ENCODE assay signal across 8 cellular contexts in genomic region chr15:60591491-60592385, GRCh38.
DNase-seq lines count a peak whose midpoint lies in the region; ATAC-seq and TF ChIP-seq lines count a peak whose summit lies in the region.

No MANE protein-coding gene starts in this region.

- peak overlapping the region; percentile 64 for H3K4me3 ChIP-seq in RWPE2 (ENCODE audit: severe bottlenecking)
- H3K4me3 ChIP-seq in iPS-18a (ENCODE audit: low read length), result peak overlapping the region; percentile 67

- ATAC-seq in HG02885 (IDR thresholded peaks at IDR 0.05; ENCODE audit: poor library complexity, unreplicated experiment), result peak; percentile 31
- ATAC-seq in RWPE2 (ENCODE audit: low read depth), result peak; percentile 34
- ATAC-seq in sciatic nerve, result peak; percentile 43

- peak; percentile 38 for DNase-seq in stimulated activated CD4-positive, alpha-beta T cell treated with anti-CD3 and anti-CD28 coated beads, Interleukin-12 subunit alpha, Interleukin-12 subunit beta, amount 100 ng/mL, for 4 hours
- no peak for DNase-seq in stimulated activated CD4-positive, alpha-beta T cell treated with anti-CD3 and anti-CD28 coated beads, Interleukin-2, amount 100 ng/mL, for 48 hours
- peak; percentile 77 for DNase-seq in RWPE2 (ENCODE audit: low spot score)
- peak; percentile 51 for DNase-seq in astrocyte of the hippocampus (ENCODE audit: low read depth, low spot score)
- DNase-seq in sciatic nerve (ENCODE audit: low spot score), result peak; percentile 65
- no peak for DNase-seq in NCI-H2081 treated with DMSO at 0.1 percent for 48 hours (lab: John Stamatoyannopoulos, UW)

- intact Hi-C loops in sciatic nerve (cut with DNase I), result no loop called here

- H3K27me3 ChIP-seq in RWPE2 (ENCODE audit: insufficient read depth, poor library complexity, severe bottlenecking), result peaks cover 20% of the 10 kb centered on the region
- H3K27me3 ChIP-seq in iPS-18a (ENCODE audit: control insufficient read depth, insufficient read depth, low read length), result peaks cover 49% of the 10 kb centered on the region

- H3K27ac ChIP-seq in RWPE2 (ENCODE audit: poor library complexity, severe bottlenecking) (peak overlapping the region; percentile 33), iPS-18a (ENCODE audit: low read length) (no peak overlapping the region)

- H3K4me1 ChIP-seq in RWPE2 (ENCODE audit: insufficient read depth, poor library complexity, severe bottlenecking), result peaks cover 16% of the 10 kb centered on the region
- H3K4me1 ChIP-seq in iPS-18a (ENCODE audit: control insufficient read depth, low read depth, low read length), result peaks cover 7% of the 10 kb centered on the region

- TF ChIP-seq CTCF in RWPE2 (IDR thresholded peaks at IDR 0.05; ENCODE audit: poor library complexity, severe bottlenecking), result no peak

- H3K9me3 ChIP-seq in RWPE2 (ENCODE audit: severe bottlenecking), result no peaks in the 10 kb centered on the region
- no peaks in the 10 kb centered on the region for H3K9me3 ChIP-seq in iPS-18a (ENCODE audit: control insufficient read depth, low read depth, low read length)

- H3K9ac ChIP-seq in iPS-18a (ENCODE audit: low read length), result no peak overlapping the region

- H3K36me3 ChIP-seq in RWPE2 (ENCODE audit: low read depth) (no peaks in the 10 kb centered on the region), iPS-18a (ENCODE audit: control insufficient read depth, low read depth, low read length) (no peaks in the 10 kb centered on the region)

Comparison
In these comparisons a context has a peak if more than half of its experiments do, and no peak if none do; other contexts are left out.
1. DNase-seq: peak in stimulated activated CD4-positive, alpha-beta T cell treated with anti-CD3 and anti-CD28 coated beads, Interleukin-12 subunit alpha, Interleukin-12 subunit beta, amount 100 ng/mL, for 4 hours (single experiment), RWPE2 (single experiment), astrocyte of the hippocampus (single experiment) and sciatic nerve (single experiment); none in stimulated activated CD4-positive, alpha-beta T cell treated with anti-CD3 and anti-CD28 coated beads, Interleukin-2, amount 100 ng/mL, for 48 hours (0 of 2) and NCI-H2081 treated with DMSO at 0.1 percent for 48 hours (single experiment).
2. Peak in every context shown above with its lines, with median percentiles within 50 percentile points of each other: ATAC-seq.